Comparison of ENCODE assay signal across 8 cellular contexts in the genomic region with DNA sequence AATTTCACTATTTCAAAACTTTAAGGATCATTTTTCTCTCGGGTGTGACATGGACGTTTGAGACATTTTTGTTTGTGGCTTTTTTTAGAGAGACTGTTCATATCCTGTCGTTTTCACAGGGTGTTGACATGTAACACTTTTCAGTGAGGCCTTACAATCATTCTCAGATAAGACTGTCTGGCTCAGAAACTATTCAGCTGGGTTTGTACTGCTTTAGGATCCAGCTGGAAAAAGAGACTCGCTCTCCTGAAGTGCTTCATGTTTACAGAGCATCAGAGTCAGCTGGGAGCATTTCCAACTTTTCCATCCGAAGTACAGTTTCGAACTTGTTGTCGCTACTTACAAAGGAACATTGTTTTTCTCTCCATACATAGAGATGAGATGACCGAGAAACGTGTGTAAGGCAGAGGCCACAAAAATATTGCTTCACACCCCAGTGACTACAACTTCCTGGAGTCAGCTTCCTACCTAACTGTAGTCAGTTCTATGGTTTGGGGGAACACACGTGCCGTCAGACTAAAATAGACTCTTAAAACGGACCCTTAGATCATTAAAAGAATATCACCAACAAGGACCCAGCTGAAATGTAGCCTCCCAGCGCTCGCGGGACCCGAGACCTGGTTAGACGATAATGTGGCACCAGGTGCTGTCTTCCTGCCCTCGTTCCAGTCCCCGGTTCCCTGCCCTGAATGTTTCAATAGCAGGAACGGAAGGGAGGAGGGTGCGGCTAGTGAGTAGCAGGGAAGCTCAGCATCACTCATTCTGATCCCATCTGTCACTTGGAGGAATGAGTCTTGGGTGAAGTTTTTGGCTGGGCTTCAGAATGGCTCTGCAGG.
DNase-seq lines count a peak whose midpoint lies in the region; ATAC-seq and TF ChIP-seq lines count a peak whose summit lies in the region.

No MANE protein-coding gene starts in this region.

- DNase-seq in activated naive CD4-positive, alpha-beta T cell treated with Interleukin-2 at 50 U/mL for 16 hours, result peak; percentile 13
- no peak for DNase-seq in activated naive CD4-positive, alpha-beta T cell (lab: John Stamatoyannopoulos, UW)
- peak; percentile 40 to 41 for DNase-seq in activated T-cell treated with anti-CD3 and anti-CD28 coated beads, Interleukin-2, amount 50 U/mL, for 72 hours
- DNase-seq in heart right ventricle (peak in 1 of 2 donors; percentile 66), NCI-H2081 treated with DMSO at 0.1 percent for 48 hours (lab: John Stamatoyannopoulos, UW) (no peak), cerebellar cortex (ENCODE audit: low spot score) (no peak)
- DNase-seq in stimulated activated CD8-positive, alpha-beta memory T cell treated with anti-CD3 and anti-CD28 coated beads, Interleukin-4, amount 100 ng/mL, for 48 hours, result peak; percentile 49

- peak; percentile 36 for ATAC-seq in HG03565 (IDR thresholded peaks at IDR 0.05; ENCODE audit: unreplicated experiment)
- peak; percentile 48 to 58 for ATAC-seq in activated T-cell treated with anti-CD3 and anti-CD28 coated beads, Interleukin-2, amount 50 U/mL, for 72 hours (replicated peaks in 1 of 2)
- peak; percentile 56 to 88 (median 84) for ATAC-seq in heart right ventricle

- no peaks in the 10 kb centered on the region for H3K9me3 ChIP-seq in heart right ventricle

- H3K4me1 Mint-ChIP-seq in activated T-cell treated with anti-CD3 and anti-CD28 coated beads, Interleukin-2, amount 50 U/mL, for 72 hours (ENCODE audit: low read depth), result peaks cover 48% of the 10 kb centered on the region

- H3K4me3 ChIP-seq in heart right ventricle, result peak overlapping the region in 7 of 10 donors; percentile 21 to 70 (median 39)

- peaks cover 0 to 33% (median 6%) of the 10 kb centered on the region in 9 donors for H3K36me3 ChIP-seq in heart right ventricle

- H3K27me3 ChIP-seq in heart right ventricle, result no peaks in the 10 kb centered on the region

- intact Hi-C loops in heart right ventricle (cut with DNase I), result no loop called here

- H3K36me3 Mint-ChIP-seq in activated T-cell treated with anti-CD3 and anti-CD28 coated beads, Interleukin-2, amount 50 U/mL, for 72 hours (ENCODE audit: insufficient read depth in 2 of 2), result peaks cover 5 to 8% of the 10 kb centered on the region in 2 donors

- H3K27ac Mint-ChIP-seq in activated T-cell treated with anti-CD3 and anti-CD28 coated beads, Interleukin-2, amount 50 U/mL, for 72 hours, result peak overlapping the region; percentile 92

- H3K9me3 Mint-ChIP-seq in activated T-cell treated with anti-CD3 and anti-CD28 coated beads, Interleukin-2, amount 50 U/mL, for 72 hours, result no peaks in the 10 kb centered on the region

- H3K27me3 Mint-ChIP-seq in activated T-cell treated with anti-CD3 and anti-CD28 coated beads, Interleukin-2, amount 50 U/mL, for 72 hours (ENCODE audit: low read depth), result no peaks in the 10 kb centered on the region

- no peak for TF ChIP-seq CTCF in heart right ventricle (IDR thresholded peaks at IDR 0.05)

- H3K27ac ChIP-seq in heart right ventricle, result peak overlapping the region; percentile 25 to 95 (median 72)

- H3K4me3 Mint-ChIP-seq in activated T-cell treated with anti-CD3 and anti-CD28 coated beads, Interleukin-2, amount 50 U/mL, for 72 hours, result peak overlapping the region; percentile 92 to 96

- H3K4me1 ChIP-seq in heart right ventricle, result peaks cover 13 to 85% (median 42%) of the 10 kb centered on the region in 9 donors

- 13 to 20% methylated on average over 21 of the region's 21 CpGs for WGBS in heart right ventricle, 2 donors

Comparison
In these comparisons a context has a peak if more than half of its experiments do, and no peak if none do; other contexts are left out.
1. DNase-seq: peak in activated naive CD4-positive, alpha-beta T cell treated with Interleukin-2 at 50 U/mL for 16 hours (single experiment), activated T-cell treated with anti-CD3 and anti-CD28 coated beads, Interleukin-2, amount 50 U/mL, for 72 hours (2 of 2) and stimulated activated CD8-positive, alpha-beta memory T cell treated with anti-CD3 and anti-CD28 coated beads, Interleukin-4, amount 100 ng/mL, for 48 hours (single experiment); none in activated naive CD4-positive, alpha-beta T cell (0 of 4), NCI-H2081 treated with DMSO at 0.1 percent for 48 hours (single experiment) and cerebellar cortex (single experiment).
2. Peak in every context shown above with its lines, with median percentiles within 50 percentile points of each other: ATAC-seq.